In genomic region chr3:58013099-58013498, GRCh38 we compare ENCODE assay signal across 1 cellular context.
TF ChIP-seq lines count a peak whose summit lies in the region.

No MANE protein-coding gene starts in this region.

TF ChIP-seq in IMR-90, 13 proteins besides CTCF, POLR2A, EP300 and RAD21 (continued from another document):
- TF ChIP-seq MAZ (IDR thresholded peaks at IDR 0.05; ENCODE audit: borderline replicate concordance, low read depth, low read length) (no peak), ELK1 (IDR thresholded peaks at IDR 0.05; ENCODE audit: borderline replicate concordance, low read depth, low read length) (no peak), RFX5 (IDR thresholded peaks at IDR 0.05; ENCODE audit: low read depth, low read length) (no peak)
